ENCODE assay signal across 32 cellular contexts in the genomic region with DNA sequence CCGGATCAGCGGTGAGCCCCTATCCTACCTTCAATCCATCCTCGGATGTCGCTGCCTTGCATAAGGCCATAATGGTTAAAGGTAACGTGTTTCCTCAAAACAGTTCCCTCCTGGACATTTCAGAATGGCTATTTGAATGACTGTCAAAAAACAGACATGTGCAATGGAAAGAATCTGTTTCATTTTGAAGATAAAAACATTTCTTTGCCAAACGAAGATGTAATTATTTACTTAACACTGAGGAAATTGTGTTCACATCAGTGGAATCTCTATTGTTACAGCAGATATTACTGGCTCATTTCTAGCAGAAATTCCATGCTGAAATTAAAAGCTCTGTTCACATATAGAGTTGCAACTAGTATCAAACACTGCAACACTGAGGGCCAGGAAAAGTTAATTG. TPM values are rescaled to one million over a fixed set of nuclear protein-coding genes. Genes with fewer than 3 reads are reported as not detected.
DNase-seq lines count a peak whose midpoint lies in the region; ATAC-seq, FAIRE-seq and TF ChIP-seq lines count a peak whose summit lies in the region.
"Had no signal": no experiment of that assay in that cellular context is flagged by ENCODE, and none has a peak within 500 bp of the region (broad histone marks: within the 10 kb centered on the region; RNA-seq: fewer than 3 reads in every experiment).

No MANE protein-coding gene starts in this region.

- ATAC-seq in stimulated activated naive CD8-positive, alpha-beta T cell treated with anti-CD3 and anti-CD28 coated beads, Interleukin-15, amount 100 ng/mL, for 72 hours: no peak
- ATAC-seq in T-cell (replicated peaks in 1 of 4): no peak
- ATAC-seq in HG02763 (IDR thresholded peaks at IDR 0.05; ENCODE audit: unreplicated experiment): no peak
- ATAC-seq: GM23338; left ventricle myocardium superior; naive thymus-derived CD8-positive, alpha-beta T cell; upper lobe of right lung had no signal

- CTCF ChIA-PET in T-cell (lab: Charles Lee): interaction anchor here (1.6 to 2.0 kb wide), 2 partner anchors 51 kb away, joined by 10 to 11 read pairs; no protein-coding TSS in a partner anchor

- peak; percentile 63 for FAIRE-seq in urothelium cell line (lab: Jason Lieb, UNC)
- FAIRE-seq: astrocyte, HTR-8/SVneo had no signal

- H3K9me3 Mint-ChIP-seq in stimulated activated naive CD8-positive, alpha-beta T cell treated with anti-CD3 and anti-CD28 coated beads, Interleukin-15, Interleukin-2, amounts not matched to agents 100 ng/mL and 50 ng/mL, for 24 hours: no peaks in the 10 kb centered on the region
- no peaks in the 10 kb centered on the region for H3K9me3 Mint-ChIP-seq in stimulated activated naive CD8-positive, alpha-beta T cell treated with anti-CD3 and anti-CD28 coated beads, Interleukin-15, amount 100 ng/mL, for 72 hours
- H3K9me3 Mint-ChIP-seq in T-cell: no peaks in the 10 kb centered on the region
- no peaks in the 10 kb centered on the region for H3K9me3 Mint-ChIP-seq in immature natural killer cell
- no peaks in the 10 kb centered on the region for H3K9me3 Mint-ChIP-seq in CD14-positive monocyte
- H3K9me3 Mint-ChIP-seq: GM23338; mesothelial cell of epicardium; naive thymus-derived CD8-positive, alpha-beta T cell had no signal

- H3K4me1 Mint-ChIP-seq in stimulated activated naive CD8-positive, alpha-beta T cell treated with anti-CD3 and anti-CD28 coated beads, Interleukin-15, Interleukin-2, amounts not matched to agents 100 ng/mL and 50 ng/mL, for 24 hours (ENCODE audit: low read depth): peaks cover 75% of the 10 kb centered on the region
- H3K4me1 Mint-ChIP-seq in stimulated activated naive CD8-positive, alpha-beta T cell treated with anti-CD3 and anti-CD28 coated beads, Interleukin-15, amount 100 ng/mL, for 72 hours: peaks cover 59% of the 10 kb centered on the region
- H3K4me1 Mint-ChIP-seq in T-cell (peaks cover 58 to 76% (median 69%) of the 10 kb centered on the region in 3 donors), immature natural killer cell (peaks cover 42 to 65% of the 10 kb centered on the region in 2 donors), CD14-positive monocyte (peaks cover 37% of the 10 kb centered on the region)

- H3K27ac Mint-ChIP-seq in stimulated activated naive CD8-positive, alpha-beta T cell treated with anti-CD3 and anti-CD28 coated beads, Interleukin-15, Interleukin-2, amounts not matched to agents 100 ng/mL and 50 ng/mL, for 24 hours: peak overlapping the region; percentile 51
- peak overlapping the region in 1 of 2 donors; percentile 73 for H3K27ac Mint-ChIP-seq in stimulated activated naive CD8-positive, alpha-beta T cell treated with anti-CD3 and anti-CD28 coated beads, Interleukin-15, amount 100 ng/mL, for 72 hours
- peak overlapping the region; percentile 24 to 67 for H3K27ac Mint-ChIP-seq in T-cell
- H3K27ac Mint-ChIP-seq in immature natural killer cell: peak overlapping the region in 4 of 6 donors; percentile 10 to 94 (median 52)
- H3K27ac Mint-ChIP-seq in CD14-positive monocyte: no peak overlapping the region
- H3K27ac Mint-ChIP-seq: GM23338 had no signal

- POLR2A ChIA-PET in T-cell (lab: Charles Lee): no interaction called here

- H3K27me3 Mint-ChIP-seq in stimulated activated naive CD8-positive, alpha-beta T cell treated with anti-CD3 and anti-CD28 coated beads, Interleukin-15, Interleukin-2, amounts not matched to agents 100 ng/mL and 50 ng/mL, for 24 hours: no peaks in the 10 kb centered on the region
- H3K27me3 Mint-ChIP-seq in stimulated activated naive CD8-positive, alpha-beta T cell treated with anti-CD3 and anti-CD28 coated beads, Interleukin-15, amount 100 ng/mL, for 72 hours: no peaks in the 10 kb centered on the region
- H3K27me3 Mint-ChIP-seq in T-cell: no peaks in the 10 kb centered on the region
- H3K27me3 Mint-ChIP-seq in immature natural killer cell (ENCODE audit: low read depth in 3 of 3): peaks cover 1 to 8% (median 3%) of the 10 kb centered on the region in 3 donors
- H3K27me3 Mint-ChIP-seq in CD14-positive monocyte (ENCODE audit: low read depth in 3 of 3): no peaks in the 10 kb centered on the region
- H3K27me3 Mint-ChIP-seq: naive thymus-derived CD8-positive, alpha-beta T cell had no signal

- DNase-seq in stimulated activated naive CD8-positive, alpha-beta T cell treated with anti-CD3 and anti-CD28 coated beads, Interleukin-15, amount 100 ng/mL, for 72 hours: no peak
- no peak for DNase-seq in T-cell
- DNase-seq in immature natural killer cell: no peak
- no peak for DNase-seq in urothelium cell line (ENCODE audit: low spot score)
- DNase-seq in middle frontal gyrus (ENCODE audit: extremely low spot score, low spot score): no peak
- no peak for DNase-seq in CD14-positive monocyte (ENCODE audit: low spot score)
- DNase-seq: activated CD4-positive, alpha-beta T cell treated with anti-CD3 and anti-CD28 coated beads, Interleukin-2, amount 50 U/mL, for 1 hour; activated CD8-positive, alpha-beta memory T cell treated with anti-CD3 and anti-CD28 coated beads, Interleukin-2, amount 50 U/mL, for 4 hours; activated effector memory CD4-positive, alpha-beta T cell treated with Interleukin-2 at 50 U/mL for 16 hours; cortex of kidney; DMS79 treated with DMSO at 0.1 percent for 48 hours; effector memory CD4-positive, alpha-beta T cell; erythroblast; glutamatergic neuron; islet precursor cell; left ventricle myocardium superior; naive thymus-derived CD8-positive, alpha-beta T cell; NCI-H1092; NCI-H1694; NCI-H446; NCI-H774; Peyer's patch; SHP77; stimulated activated CD4-positive, alpha-beta T cell treated with anti-CD3 and anti-CD28 coated beads, Interleukin-4, amount 100 ng/mL, for 24 hours; T-helper 9 cell; upper lobe of right lung had no signal

- H3K36me3 Mint-ChIP-seq in stimulated activated naive CD8-positive, alpha-beta T cell treated with anti-CD3 and anti-CD28 coated beads, Interleukin-15, Interleukin-2, amounts not matched to agents 100 ng/mL and 50 ng/mL, for 24 hours (ENCODE audit: low read depth): peaks cover 42% of the 10 kb centered on the region
- H3K36me3 Mint-ChIP-seq in T-cell (peaks cover 61% of the 10 kb centered on the region), immature natural killer cell (peaks cover 41 to 63% (median 43%) of the 10 kb centered on the region in 3 donors), CD14-positive monocyte (peaks cover 65 to 85% of the 10 kb centered on the region in 2 donors)

- TF ChIP-seq CTCF in CD14-positive monocyte (IDR thresholded peaks at IDR 0.05): no peak

- peak overlapping the region; percentile 17 for H3K4me3 Mint-ChIP-seq in stimulated activated naive CD8-positive, alpha-beta T cell treated with anti-CD3 and anti-CD28 coated beads, Interleukin-15, Interleukin-2, amounts not matched to agents 100 ng/mL and 50 ng/mL, for 24 hours
- H3K4me3 Mint-ChIP-seq in stimulated activated naive CD8-positive, alpha-beta T cell treated with anti-CD3 and anti-CD28 coated beads, Interleukin-15, amount 100 ng/mL, for 72 hours: peak overlapping the region in 1 of 2 donors; percentile 75
- H3K4me3 Mint-ChIP-seq in T-cell (peak overlapping the region in 1 of 3 donors; percentile 45), immature natural killer cell (no peak overlapping the region), CD14-positive monocyte (no peak overlapping the region)
- H3K4me3 Mint-ChIP-seq: GM23338, mesothelial cell of epicardium had no signal

- intact Hi-C loops in CD14-positive monocyte (cut with micrococcal nuclease): loop anchor here in 1 of 2 donors (2.0 kb wide), 1 partner anchor 16 kb away; no protein-coding TSS in a partner anchor

RNA-seq across cellular contexts. Expression of gene ANXA1, which starts 7.1 kb away (rescaled TPM):
- total RNA-seq in T-cell: 100 to 1,000 TPM; 173 to 570 (median 200) TPM
- 100 to 1,000 TPM; 426 to 769 (median 538) TPM for polyA plus RNA-seq in immature natural killer cell
- polyA plus RNA-seq in CD14-positive monocyte: 1,000 to 10,000 TPM in 1 of 2 donors, 100 to 1,000 TPM in 1; 992 to 1,157 TPM

Comparison
In these comparisons a context has a peak if more than half of its experiments do, and no peak if none do; other contexts are left out.
1. H3K27ac Mint-ChIP-seq: peak in stimulated activated naive CD8-positive, alpha-beta T cell treated with anti-CD3 and anti-CD28 coated beads, Interleukin-15, Interleukin-2, amounts not matched to agents 100 ng/mL and 50 ng/mL, for 24 hours (single experiment), T-cell (2 of 2) and immature natural killer cell (4 of 6); none in CD14-positive monocyte (0 of 7).